Comparison of ENCODE assay signal across 8 cellular contexts in the genomic region with DNA sequence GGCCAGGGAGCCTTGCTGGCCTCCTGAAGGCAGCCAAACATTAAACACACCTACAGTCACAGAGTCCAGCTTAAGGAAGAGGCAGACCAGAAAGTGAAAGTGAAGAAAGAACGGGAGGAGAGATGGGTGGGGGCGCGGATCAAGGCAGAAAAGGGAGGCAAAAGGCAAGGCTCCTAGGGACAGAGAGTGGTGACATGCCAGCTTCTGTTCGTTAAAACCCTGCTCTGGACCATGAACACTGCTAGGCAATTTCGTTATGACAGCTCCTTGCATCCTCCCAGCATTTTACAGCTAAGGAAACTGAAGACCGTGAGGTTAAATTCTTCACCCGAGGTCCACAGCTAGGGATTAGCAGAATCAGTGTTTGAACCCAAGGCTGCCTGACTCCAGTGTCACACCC. TPM values are rescaled to one million over a fixed set of nuclear protein-coding genes. Genes with fewer than 3 reads are reported as not detected.
DNase-seq lines count a peak whose midpoint lies in the region; ATAC-seq and TF ChIP-seq lines count a peak whose summit lies in the region.
"Not testable (repeated sequence)": the region's sequence is repeated elsewhere in the genome, so short reads cannot be mapped to it uniquely, and the experiment has no call there.

No MANE protein-coding gene starts in this region.

- H3K23ac ChIP-seq in IMR-90 (ENCODE audit: low read depth, low read length), result peak overlapping the region; percentile 87; the same call in 1 of the 2 replicates

- not testable (repeated sequence) for H3K27me3 ChIP-seq in BLaER1; IMR-90 (ENCODE audit: control insufficient read depth, insufficient read depth, low read length); Panc1 (ENCODE audit: control insufficient read depth, insufficient read depth, low read length); left ventricle myocardium inferior (ENCODE audit: low read depth); muscle layer of duodenum (ENCODE audit: low read depth, low read length)

- peak overlapping the region; percentile 61 for H2AK9ac ChIP-seq in IMR-90 (replicated peaks; ENCODE audit: low read depth, low read length, poor library complexity)

- H3K9me1 ChIP-seq in IMR-90 (ENCODE audit: insufficient read depth, low read length), result peaks cover 31% of the 10 kb centered on the region

- dilution Hi-C loops in IMR-90 (cut with HindIII; ENCODE audit: low sequenced_read_pairs, unreplicated experiment), result not testable (repeated sequence)

- not testable (repeated sequence) for H3K36me3 ChIP-seq in BLaER1; IMR-90 (ENCODE audit: control insufficient read depth, insufficient read depth, low read length); Panc1 (ENCODE audit: control insufficient read depth, insufficient read depth, low read length); left ventricle myocardium inferior; muscle layer of duodenum (ENCODE audit: control insufficient read depth in 1 of 2, insufficient read depth in 2 of 2, low read length in 2 of 2)

- not testable (repeated sequence) for H3K9me3 Mint-ChIP-seq in activated T-cell treated with anti-CD3 and anti-CD28 coated beads, Interleukin-2, amount 50 U/mL, for 24 hours; central memory CD8-positive, alpha-beta T cell

- POLR2A ChIA-PET in IMR-90 (lab: Charles Lee; ENCODE audit: unreplicated experiment), result not testable (repeated sequence)
- POLR2A ChIA-PET in Panc1 (lab: Charles Lee), result interaction anchor here (0.6 kb wide), 1 partner anchor 45 kb away, joined by 3 read pairs; no protein-coding TSS in a partner anchor

- peak overlapping the region; percentile 35; the same call in 1 of the 2 replicates for H3K56ac ChIP-seq in IMR-90 (ENCODE audit: extremely low read depth, insufficient read depth, low read length)

- peak overlapping the region; percentile 59 for H3K4me3 Mint-ChIP-seq in activated T-cell treated with anti-CD3 and anti-CD28 coated beads, Interleukin-2, amount 50 U/mL, for 24 hours
- peak overlapping the region; percentile 83 for H3K4me3 Mint-ChIP-seq in central memory CD8-positive, alpha-beta T cell

- DNase-seq in IMR-90; Panc1 (ENCODE audit: low read depth, low spot score); central memory CD8-positive, alpha-beta T cell (ENCODE audit: low spot score in 2 of 2); left ventricle myocardium inferior: not testable (repeated sequence)
- peak; percentile 37 for DNase-seq in activated T-cell treated with anti-CD3 and anti-CD28 coated beads, Interleukin-2, amount 50 U/mL, for 24 hours
- DNase-seq in stimulated activated CD4-positive, alpha-beta T cell treated with anti-CD3 and anti-CD28 coated beads, Interleukin-15, amount 100 ng/mL, for 24 hours, result peak; percentile 10

- H2BK120ac ChIP-seq in IMR-90 (ENCODE audit: low read depth, low read length), result peak overlapping the region; percentile 96

- H3K9ac ChIP-seq in BLaER1, result 0 out of 2 replicates have a peak overlapping the region, but pooled peaks have one; percentile 26
- 0 out of 2 replicates have a peak overlapping the region, but pooled peaks have one; percentile 33 for H3K9ac ChIP-seq in IMR-90 (ENCODE audit: low read depth, low read length)

- peak overlapping the region; percentile 52 to 96; a peak in 3 of 4 replicates for H4K8ac ChIP-seq in IMR-90 (ENCODE audit: low read depth in 2 of 2, low read length in 2 of 2)

- intact Hi-C loops in IMR-90 (cut with micrococcal nuclease); left ventricle myocardium inferior (cut with micrococcal nuclease): not testable (repeated sequence)
- intact Hi-C loops in Panc1 (cut with micrococcal nuclease; ENCODE audit: unreplicated experiment), result loop anchor here (10.0 kb wide), 1 partner anchor 49 kb away; a partner anchor contains a TSS

- not testable (repeated sequence) for ATAC-seq in IMR-90 (ENCODE audit: low read depth); central memory CD8-positive, alpha-beta T cell (replicated peaks; ENCODE audit: extremely low read depth, poor library complexity, severe bottlenecking)
- peak; percentile 32 for ATAC-seq in Panc1

- peak overlapping the region; percentile 67 for H2BK5ac ChIP-seq in IMR-90 (ENCODE audit: low read depth, low read length, poor library complexity, severe bottlenecking)

- peak overlapping the region; percentile 54; the same call in 2 of the 3 replicates for H2BK15ac ChIP-seq in IMR-90 (ENCODE audit: low read depth, low read length)

- H3K27me3 Mint-ChIP-seq in activated T-cell treated with anti-CD3 and anti-CD28 coated beads, Interleukin-2, amount 50 U/mL, for 24 hours; central memory CD8-positive, alpha-beta T cell: not testable (repeated sequence)

- H4K91ac ChIP-seq in IMR-90 (ENCODE audit: insufficient read depth, low read depth, low read length), result peak overlapping the region; percentile 86

- H3K14ac ChIP-seq in IMR-90 (replicated peaks; ENCODE audit: low read depth, low read length), result peak overlapping the region; percentile 68

- peak overlapping the region; percentile 79 for H2AK5ac ChIP-seq in IMR-90 (ENCODE audit: low read depth, low read length)

- H3K27ac ChIP-seq in BLaER1, result peak overlapping the region; percentile 77; the same call in 1 of the 2 replicates
- not testable (repeated sequence) for H3K27ac ChIP-seq in IMR-90 (ENCODE audit: insufficient read depth, low read length); left ventricle myocardium inferior (replicated peaks); muscle layer of duodenum (ENCODE audit: low read length)
- H3K27ac ChIP-seq in Panc1 (ENCODE audit: low read length), result peak overlapping the region; percentile 44; the same call in 1 of the 2 replicates

- peak overlapping the region; percentile 73 for H2BK20ac ChIP-seq in IMR-90 (ENCODE audit: low read depth, low read length)

- H2AFZ ChIP-seq in IMR-90 (replicated peaks; ENCODE audit: low read length, poor library complexity), result not testable (repeated sequence)

- not testable (repeated sequence) for H3K36me3 Mint-ChIP-seq in activated T-cell treated with anti-CD3 and anti-CD28 coated beads, Interleukin-2, amount 50 U/mL, for 24 hours (ENCODE audit: low read depth); central memory CD8-positive, alpha-beta T cell (ENCODE audit: insufficient read depth)

- not testable (repeated sequence) for BruUV-seq in IMR-90 (replicated peaks; lab: Mats Ljungman, UMichigan); Panc1 (replicated peaks; lab: Mats Ljungman, UMichigan)

- not testable (repeated sequence) for H4K20me1 ChIP-seq in BLaER1; IMR-90 (ENCODE audit: insufficient read depth, low read length)

- not testable (repeated sequence) for TF ChIP-seq POLR2A in IMR-90 (IDR thresholded peaks at IDR 0.05; ENCODE audit: low read depth, low read length)

- not testable (repeated sequence) for H3K9me3 ChIP-seq in BLaER1; IMR-90 (ENCODE audit: control insufficient read depth, insufficient read depth, low read length); Panc1 (ENCODE audit: control insufficient read depth, insufficient read depth, low read depth, low read length); left ventricle myocardium inferior (replicated peaks); muscle layer of duodenum (ENCODE audit: control insufficient read depth in 1 of 2, low read length in 2 of 2)

- H3K4me2 ChIP-seq in BLaER1 (peak overlapping the region; percentile 95), IMR-90 (ENCODE audit: low read depth, low read length) (peak overlapping the region; percentile 31)

- peak overlapping the region; percentile 84 for H4K5ac ChIP-seq in IMR-90 (ENCODE audit: low read depth, low read length)

- in situ Hi-C loops in IMR-90 (cut with MboI; ENCODE audit: low sequenced_read_pairs); Panc1 (cut with HindIII; ENCODE audit: low pct_unique_long_range_greater_than_20kb, low sequenced_read_pairs): not testable (repeated sequence)

- peaks cover 45% of the 10 kb centered on the region for H3K4me1 Mint-ChIP-seq in activated T-cell treated with anti-CD3 and anti-CD28 coated beads, Interleukin-2, amount 50 U/mL, for 24 hours (ENCODE audit: low read depth)
- H3K4me1 Mint-ChIP-seq in central memory CD8-positive, alpha-beta T cell, result peaks cover 50% of the 10 kb centered on the region

- peaks cover 64% of the 10 kb centered on the region for H3K4me1 ChIP-seq in BLaER1
- H3K4me1 ChIP-seq in IMR-90 (ENCODE audit: control insufficient read depth, insufficient read depth, low read length), result peaks cover 22% of the 10 kb centered on the region
- peaks cover 11% of the 10 kb centered on the region for H3K4me1 ChIP-seq in Panc1 (ENCODE audit: control insufficient read depth, insufficient read depth, low read length)
- peaks cover 21% of the 10 kb centered on the region for H3K4me1 ChIP-seq in left ventricle myocardium inferior
- H3K4me1 ChIP-seq in muscle layer of duodenum (ENCODE audit: control insufficient read depth in 1 of 2, insufficient read depth in 2 of 2, low read length in 2 of 2), result not testable (repeated sequence)

- TF ChIP-seq CTCF in IMR-90 (conservative IDR thresholded peaks at IDR 0.05; ENCODE audit: low read depth, low read length); Panc1 (IDR thresholded peaks at IDR 0.05); left ventricle myocardium inferior (IDR thresholded peaks at IDR 0.05; ENCODE audit: borderline replicate concordance): not testable (repeated sequence)

- H3K4ac ChIP-seq in IMR-90 (ENCODE audit: low read depth, low read length), result peak overlapping the region; percentile 95

- not testable (repeated sequence) for TF ChIP-seq RAD21 in IMR-90 (IDR thresholded peaks at IDR 0.05; ENCODE audit: low read length)

- H3K79me1 ChIP-seq in IMR-90 (ENCODE audit: low read depth in 1 of 2, low read length in 2 of 2), result peaks cover 8 to 44% of the 10 kb centered on the region in 2 experiments

- WGBS in IMR-90 (ENCODE audit: extremely low coverage in 2 of 2, insufficient read length in 1 of 2), 2 experiments, result 89% methylated on average over 3 of the region's 7 CpGs; no CpG with 5 or more reads in 1 of the 2 experiments

- H3K4me3 ChIP-seq in BLaER1, result peak overlapping the region; percentile 52; the same call in 1 of the 2 replicates
- not testable (repeated sequence) for H3K4me3 ChIP-seq in IMR-90 (ENCODE audit: insufficient read depth, low read depth, low read length)
- H3K4me3 ChIP-seq in Panc1 (ENCODE audit: low read depth in 2 of 2, low read length in 2 of 2), result peak overlapping the region; percentile 16 to 44; a peak in 2 of 4 replicates
- H3K4me3 ChIP-seq in left ventricle myocardium inferior, result peak overlapping the region; percentile 48
- H3K4me3 ChIP-seq in muscle layer of duodenum (ENCODE audit: low read depth in 1 of 2, low read length in 2 of 2), result peak overlapping the region; percentile 44 to 52

- CTCF ChIA-PET in IMR-90 (lab: Yijun Ruan, JAX); Panc1 (lab: Charles Lee): not testable (repeated sequence)

- H3K27ac Mint-ChIP-seq in activated T-cell treated with anti-CD3 and anti-CD28 coated beads, Interleukin-2, amount 50 U/mL, for 24 hours, result peak overlapping the region; percentile 34
- peak overlapping the region; percentile 90 for H3K27ac Mint-ChIP-seq in central memory CD8-positive, alpha-beta T cell (ENCODE audit: low read depth)

- H3K18ac ChIP-seq in IMR-90 (ENCODE audit: low read depth, low read length), result peak overlapping the region; percentile 85

RNA-seq across cellular contexts. Expression of a gene that starts 51.7 kb away (rescaled TPM):
- 736 and 774 TPM in 2 replicates for total RNA-seq in IMR-90 (2012; rRNA removed)
- 119 and 131 TPM in 2 replicates for polyA plus RNA-seq in IMR-90 (2012; rRNA removed)
- 23.6 and 30.3 TPM in 2 replicates for polyA plus RNA-seq in IMR-90 (2012; cell fraction: cytosol; rRNA removed)
- polyA plus RNA-seq in IMR-90 (2012; cell fraction: nucleus; rRNA removed; ENCODE audit: low replicate concordance), result 34.4 and 346 TPM in 2 replicates
- total RNA-seq in Panc1 (2021; ENCODE audit: unreplicated experiment), result 21.3 TPM
- 9.3 TPM for polyA plus RNA-seq in Panc1 (2012; ENCODE audit: insufficient read length)
- total RNA-seq in left ventricle myocardium inferior, result 11.5 TPM

Comparison
In these comparisons a context has a peak if more than half of its experiments do, and no peak if none do; other contexts are left out.
1. RNA of a gene that starts 51.7 kb away (total RNA-seq): 736 to 774 TPM in IMR-90; 21.3 TPM in Panc1 (single experiment) and 11.5 TPM in left ventricle myocardium inferior (single experiment); every median in the first group is over 10 times any median in the second.